16 cellular contexts compared by ENCODE assay signal in the genomic region with DNA sequence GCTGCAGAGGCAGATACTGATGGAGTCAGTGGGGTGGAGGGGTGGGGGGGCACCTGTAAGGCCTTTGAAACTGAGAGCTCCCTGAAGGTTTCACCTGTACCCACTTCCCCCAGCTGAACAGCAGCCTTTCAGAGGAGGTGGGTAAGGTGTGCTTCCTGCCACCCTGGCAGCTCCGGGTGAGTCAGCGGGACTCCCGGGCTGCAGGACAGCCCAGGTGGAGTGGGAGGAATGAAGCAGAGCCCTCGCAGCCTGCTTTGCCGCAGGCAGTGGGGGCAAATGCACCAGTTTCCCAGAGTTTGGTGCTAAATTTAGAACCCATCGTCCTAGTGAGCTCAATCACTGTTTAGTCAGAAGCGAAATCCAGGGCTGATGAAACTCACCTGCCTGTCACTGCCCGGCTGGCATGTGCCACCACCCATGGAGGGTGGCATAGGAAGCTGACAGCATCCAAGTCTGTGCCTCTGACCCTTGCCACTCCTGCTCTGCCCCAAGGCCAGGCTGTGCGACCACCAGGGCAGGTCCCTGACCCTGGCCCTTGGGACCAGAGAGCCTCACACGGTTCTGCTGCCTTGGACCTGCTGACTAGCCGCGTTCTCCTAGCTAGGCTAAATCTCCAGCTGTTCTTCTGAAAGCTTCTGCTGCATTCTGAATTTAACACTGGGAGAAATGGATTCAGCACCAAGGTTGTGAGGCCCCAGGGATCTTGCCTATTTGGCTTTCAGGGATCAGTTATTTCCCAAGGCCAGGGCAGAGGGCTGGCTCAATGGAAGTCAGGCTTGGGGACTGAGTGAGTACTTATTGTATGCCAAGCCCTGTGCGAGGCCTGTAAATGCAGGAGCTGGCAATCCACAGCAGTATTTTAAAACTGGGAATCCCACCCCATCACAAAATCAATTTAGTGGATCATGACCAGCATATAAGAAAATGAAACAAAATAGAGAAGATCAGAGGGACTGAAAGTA.
"Had no signal": no experiment of that assay in that cellular context is flagged by ENCODE, and none has a peak within 500 bp of the region (broad histone marks: within the 10 kb centered on the region; RNA-seq: fewer than 3 reads in every experiment).

No MANE protein-coding gene starts in this region.

- H3K4me3 ChIP-seq: body of pancreas, left lung, pancreas, tibial artery had no signal

- H3K4me1 ChIP-seq: body of pancreas, left lung, pancreas, tibial artery had no signal

- H3K4me2 ChIP-seq: SK-N-SH had no signal

- H3K9ac ChIP-seq: SK-N-SH had no signal

- H3K9me2 ChIP-seq: SK-N-SH had no signal

- H3K27ac ChIP-seq: body of pancreas, left lung, pancreas, tibial artery had no signal

- H3K27ac Mint-ChIP-seq: activated T-helper 2 cell treated with anti-CD3 and anti-CD28 coated beads, Interferon-gamma antibody, Interleukin-2, Interleukin-4, amounts not matched to agents 10 μg/mL and 5 μg/mL and 100 μg/mL, durations not matched to agents 14 hours and 24 hours and 36 hours had no signal

- H3K9me3 Mint-ChIP-seq: activated T-helper 2 cell treated with anti-CD3 and anti-CD28 coated beads, Interferon-gamma antibody, Interleukin-2, Interleukin-4, amounts not matched to agents 10 μg/mL and 5 μg/mL and 100 μg/mL, durations not matched to agents 14 hours and 24 hours and 36 hours had no signal

- H3K9me3 ChIP-seq: body of pancreas, left lung, pancreas, SK-N-SH, tibial artery had no signal

- H3K36me3 ChIP-seq: left lung, pancreas, tibial artery had no signal

- ATAC-seq: body of pancreas, left lung, pancreas had no signal

- DNase-seq: activated CD4-positive, alpha-beta T cell treated with anti-CD3 and anti-CD28 coated beads, Interleukin-2, amount 50 U/mL, for 1 hour; activated CD4-positive, CD25-positive, alpha-beta regulatory T cell; activated naive CD4-positive, alpha-beta T cell treated with anti-CD3 and anti-CD28 coated beads, Interleukin-2, amount 50 U/mL, for 16 hours; activated T-cell treated with anti-CD3 and anti-CD28 coated beads for 4 hours; amniotic stem cell; body of pancreas; cerebellar nuclear complex; dermis blood vessel endothelial cell; left lung; mesendoderm; pancreas; SK-N-SH; stimulated activated CD4-positive, alpha-beta T cell treated with anti-CD3 and anti-CD28 coated beads, Interleukin-15, amount 100 ng/mL, for 24 hours; stimulated activated CD4-positive, alpha-beta T cell treated with anti-CD3 and anti-CD28 coated beads, Interleukin-4, amount 100 ng/mL, for 24 hours; tibial artery had no signal

- H3K27me3 ChIP-seq: body of pancreas, left lung, pancreas, tibial artery had no signal
